ENCODE assay signal across 17 cellular contexts in genomic region chr9:117747571-117747970, GRCh38. TPM values are rescaled to one million over a fixed set of nuclear protein-coding genes. Genes with fewer than 3 reads are reported as not detected.
DNase-seq lines count a peak whose midpoint lies in the region; TF ChIP-seq lines count a peak whose summit lies in the region.
"Had no signal": no experiment of that assay in that cellular context is flagged by ENCODE, and none has a peak within 500 bp of the region (broad histone marks: within the 10 kb centered on the region; RNA-seq: fewer than 3 reads in every experiment).

No MANE protein-coding gene starts in this region.

- DNase-seq in NCI-H748 (lab: John Stamatoyannopoulos, UW; ENCODE audit: unreplicated experiment) (peak; percentile 25), NCI-H748 treated with DMSO at 0.1 percent for 48 hours (lab: John Stamatoyannopoulos, UW) (no peak), NCI-H2196 (lab: John Stamatoyannopoulos, UW; ENCODE audit: unreplicated experiment) (peak; percentile 61), dermis microvascular lymphatic vessel endothelial cell (ENCODE audit: low read depth in 2 of 2) (peak; percentile 26 to 36), GM19240 (ENCODE audit: insufficient read length, low spot score) (no peak), Kasumi-1 (lab: John Stamatoyannopoulos, UW) (no peak), chondrocyte (ENCODE audit: low spot score) (no peak)
- DNase-seq: CD8-positive, alpha-beta memory T cell; DMS79 treated with DMSO at 0.1 percent for 48 hours; H7; MG63; NCI-H1436; NCI-H187 treated with DMSO at 0.1 percent for 48 hours; NCI-H774; OCI-M1; Right ventricle myocardium superior; T-helper 17 cell had no signal

- no peaks in the 10 kb centered on the region for H3K36me3 Mint-ChIP-seq in chondrocyte (ENCODE audit: low read depth)
- H3K36me3 Mint-ChIP-seq: CD8-positive, alpha-beta memory T cell had no signal

- H3K27ac Mint-ChIP-seq in chondrocyte (ENCODE audit: unreplicated experiment) = no peak overlapping the region
- H3K27ac Mint-ChIP-seq: CD8-positive, alpha-beta memory T cell; T-helper 17 cell had no signal

- no peak overlapping the region for H3K4me3 Mint-ChIP-seq in chondrocyte (ENCODE audit: unreplicated experiment)
- H3K4me3 Mint-ChIP-seq: CD8-positive, alpha-beta memory T cell; T-helper 17 cell had no signal

- H3K9me3 Mint-ChIP-seq in chondrocyte (ENCODE audit: low read depth) = no peaks in the 10 kb centered on the region

- H3K4me1 Mint-ChIP-seq in chondrocyte (ENCODE audit: low read depth) = no peaks in the 10 kb centered on the region

- peaks cover 4% of the 10 kb centered on the region for H3K27me3 Mint-ChIP-seq in chondrocyte (ENCODE audit: low read depth)

- no peak for TF ChIP-seq CTCF in chondrocyte (IDR thresholded peaks at IDR 0.05)

RNA-seq across cellular contexts. Expression of gene TLR4, which starts 43.4 kb away (rescaled TPM):
- total RNA-seq in dermis microvascular lymphatic vessel endothelial cell = 165 and 172 TPM in 2 replicates
- 9.5 to 13.6 TPM (median 11.6 TPM) in 3 replicates for total RNA-seq in chondrocyte
- total RNA-seq: H7 had no signal

Comparison
In these comparisons a context has a peak if more than half of its experiments do, and no peak if none do; other contexts are left out.
1. DNase-seq: peak in NCI-H748 (single experiment), NCI-H2196 (single experiment) and dermis microvascular lymphatic vessel endothelial cell (2 of 2); none in NCI-H748 treated with DMSO at 0.1 percent for 48 hours (single experiment), GM19240 (single experiment), Kasumi-1 (0 of 2) and chondrocyte (single experiment).
2. RNA of gene TLR4, which starts 43.4 kb away (total RNA-seq): 165 to 172 TPM in dermis microvascular lymphatic vessel endothelial cell; 9.5 to 13.6 TPM in chondrocyte; every median in the first group is over 10 times any median in the second.